ENCODE assay signal across 8 cellular contexts in the genomic region with DNA sequence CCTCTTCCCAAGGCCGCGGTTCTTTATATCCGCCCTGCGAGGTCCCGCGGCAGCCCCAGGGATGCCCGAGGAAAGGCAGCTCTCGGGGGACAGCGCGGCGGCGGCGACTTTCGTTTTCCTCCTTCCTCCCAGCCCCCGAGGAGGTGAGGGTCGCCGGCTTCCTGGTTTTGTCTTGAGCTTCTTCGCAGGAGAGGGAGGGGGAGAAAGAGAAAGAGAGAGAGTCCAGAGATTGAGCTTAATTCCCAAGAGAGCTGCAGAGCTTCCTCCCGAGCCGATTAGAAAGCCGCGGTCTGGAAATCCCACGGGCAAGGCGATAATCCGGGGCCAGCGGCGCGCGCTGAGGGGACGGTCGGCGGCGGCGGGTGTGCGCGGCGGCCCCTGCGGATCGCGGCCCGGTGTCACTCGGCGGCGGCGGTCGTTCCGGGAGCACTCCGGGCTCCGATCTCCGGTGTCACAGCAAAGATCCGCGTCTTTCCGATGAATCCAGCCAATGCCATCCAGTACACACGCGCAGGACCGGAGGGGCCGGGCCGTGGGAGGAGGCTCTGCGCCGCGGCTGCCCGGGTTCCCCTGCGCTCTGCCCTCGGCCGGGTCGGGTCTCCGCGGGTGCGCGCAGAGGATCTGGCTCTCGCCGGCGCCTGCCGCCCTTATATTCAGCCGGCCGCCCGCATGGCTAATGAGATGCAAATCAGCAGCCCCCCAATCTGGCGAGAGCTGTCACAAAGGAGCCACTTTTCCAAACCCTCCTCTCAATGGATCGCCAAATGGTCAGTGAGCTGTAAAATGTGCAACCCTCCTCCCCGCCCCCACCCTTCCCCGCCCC. TPM values are rescaled to one million over a fixed set of nuclear protein-coding genes. Genes with fewer than 3 reads are reported as not detected.
DNase-seq lines count a peak whose midpoint lies in the region; ATAC-seq and TF ChIP-seq lines count a peak whose summit lies in the region.

TSS of gene DLL1 (minus strand) at position 773 of the 823 bp plus-strand sequence. CDS start 939 bp downstream, outside the sequence.

- peak within 1 kb of the TSS; percentile 85 for H3K4me2 ChIP-seq in smooth muscle cell

- H3K9ac ChIP-seq in smooth muscle cell (ENCODE audit: low read depth) = no peak within 1 kb of the TSS

- H3K9me3 ChIP-seq in smooth muscle cell (replicated peaks; ENCODE audit: low read depth) = no peaks in the 10 kb centered on the region

- 1% methylated on average over 79 of the region's 81 CpGs for WGBS in smooth muscle cell (ENCODE audit: low lambda C conversion rate)

- H3K27me3 ChIP-seq in smooth muscle cell (ENCODE audit: low read depth) = peaks cover 90% of the 10 kb centered on the region

- TF ChIP-seq CTCF in smooth muscle cell (IDR thresholded peaks at IDR 0.05; ENCODE audit: borderline replicate concordance, insufficient read depth, poor library complexity, severe bottlenecking) = no peak

- no peaks in the 10 kb centered on the region for H4K20me1 ChIP-seq in smooth muscle cell (ENCODE audit: low read depth)

- H3K36me3 ChIP-seq in smooth muscle cell (ENCODE audit: low read depth) = no peaks in the 10 kb centered on the region

- no peak within 1 kb of the TSS for H3K27ac ChIP-seq in smooth muscle cell (ENCODE audit: low read depth)

- H2AFZ ChIP-seq in smooth muscle cell (ENCODE audit: low read depth) = peak within 1 kb of the TSS; percentile 71

- H3K4me1 ChIP-seq in smooth muscle cell (ENCODE audit: low read depth) = peaks cover 68% of the 10 kb centered on the region

- no peak for ATAC-seq in HG02938 (IDR thresholded peaks at IDR 0.05; ENCODE audit: unreplicated experiment)

- DNase-seq in DMS53 (lab: John Stamatoyannopoulos, UW) (peak; percentile 93), SK-N-DZ (ENCODE audit: low spot score) (peak; percentile 58), cerebellar cortex (ENCODE audit: low spot score) (peak; percentile 21), kidney tubule cell (ENCODE audit: low spot score) (peak; percentile 39), smooth muscle cell (lab: John Stamatoyannopoulos, UW; ENCODE audit: unreplicated experiment) (no peak), cerebellar nuclear complex (lab: John Stamatoyannopoulos, UW) (no peak)
- no peak for DNase-seq in Jurkat, Clone E6-1 (ENCODE audit: low read depth, low spot score)

- H3K79me2 ChIP-seq in smooth muscle cell (ENCODE audit: low read depth) = no peaks in the 10 kb centered on the region

- no peaks in the 10 kb centered on the region for H3F3A ChIP-seq in smooth muscle cell (ENCODE audit: low read depth)

- peak within 1 kb of the TSS; percentile 44 for H3K4me3 ChIP-seq in Jurkat, Clone E6-1 (ENCODE audit: low read length)
- peak within 1 kb of the TSS; percentile 58 for H3K4me3 ChIP-seq in smooth muscle cell

RNA-seq across cellular contexts. Expression of gene DLL1, which starts in this region (rescaled TPM):
- 1.1 TPM for polyA plus RNA-seq in Jurkat, Clone E6-1 (2012; ENCODE audit: insufficient read depth, insufficient read length)
- 2.6 and 3.0 TPM in 2 replicates for polyA plus RNA-seq in SK-N-DZ (2014; cell fraction: cytosol; rRNA removed)
- polyA plus RNA-seq in SK-N-DZ (2014; cell fraction: nucleus; rRNA removed) = 7.3 and 9.7 TPM in 2 replicates
- 0.27 and 0.36 TPM in 2 replicates for total RNA-seq in smooth muscle cell
- polyA plus RNA-seq in smooth muscle cell = 0.70 and 0.99 TPM in 2 replicates

Comparison
In these comparisons a context has a peak if more than half of its experiments do, and no peak if none do; other contexts are left out.
1. DNase-seq: peak in DMS53 (single experiment), SK-N-DZ (single experiment), cerebellar cortex (single experiment) and kidney tubule cell (single experiment); none in Jurkat, Clone E6-1 (single experiment), smooth muscle cell (single experiment) and cerebellar nuclear complex (0 of 2).